1 cellular context compared by ENCODE assay signal in the genomic region with DNA sequence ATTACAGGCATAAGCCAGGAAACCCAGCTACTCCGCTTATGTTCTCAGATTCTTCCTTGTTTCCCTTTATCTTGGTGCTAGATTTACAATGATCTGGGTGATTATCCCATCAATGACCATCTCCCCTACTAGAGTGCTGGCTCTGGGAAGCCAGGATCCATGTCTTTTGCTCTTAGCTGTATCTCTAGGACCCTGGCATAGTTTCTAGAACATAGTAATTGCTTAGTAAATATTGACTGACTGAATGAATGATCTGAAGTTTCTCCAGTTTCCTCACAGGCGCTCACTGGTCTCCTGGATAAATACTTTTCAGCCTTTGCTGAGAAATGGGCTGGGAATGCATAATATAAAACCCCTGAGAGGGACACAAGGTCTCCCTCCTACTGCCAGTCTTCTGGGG.
TF ChIP-seq lines count a peak whose summit lies in the region.

No MANE protein-coding gene starts in this region.

TF ChIP-seq in liver, 16 proteins besides CTCF, POLR2A, EP300 and RAD21 (continued from another document):
- TF ChIP-seq, protein P1, sequence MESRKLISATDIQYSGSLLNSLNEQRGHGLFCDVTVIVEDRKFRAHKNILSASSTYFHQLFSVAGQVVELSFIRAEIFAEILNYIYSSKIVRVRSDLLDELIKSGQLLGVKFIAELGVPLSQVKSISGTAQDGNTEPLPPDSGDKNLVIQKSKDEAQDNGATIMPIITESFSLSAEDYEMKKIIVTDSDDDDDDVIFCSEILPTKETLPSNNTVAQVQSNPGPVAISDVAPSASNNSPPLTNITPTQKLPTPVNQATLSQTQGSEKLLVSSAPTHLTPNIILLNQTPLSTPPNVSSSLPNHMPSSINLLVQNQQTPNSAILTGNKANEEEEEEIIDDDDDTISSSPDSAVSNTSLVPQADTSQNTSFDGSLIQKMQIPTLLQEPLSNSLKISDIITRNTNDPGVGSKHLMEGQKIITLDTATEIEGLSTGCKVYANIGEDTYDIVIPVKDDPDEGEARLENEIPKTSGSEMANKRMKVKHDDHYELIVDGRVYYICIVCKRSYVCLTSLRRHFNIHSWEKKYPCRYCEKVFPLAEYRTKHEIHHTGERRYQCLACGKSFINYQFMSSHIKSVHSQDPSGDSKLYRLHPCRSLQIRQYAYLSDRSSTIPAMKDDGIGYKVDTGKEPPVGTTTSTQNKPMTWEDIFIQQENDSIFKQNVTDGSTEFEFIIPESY (IDR thresholded peaks at IDR 0.05) = no peak
TF ChIP-seq in liver: peak in this region for 0.
